ENCODE assay signal across 30 cellular contexts in the genomic region with DNA sequence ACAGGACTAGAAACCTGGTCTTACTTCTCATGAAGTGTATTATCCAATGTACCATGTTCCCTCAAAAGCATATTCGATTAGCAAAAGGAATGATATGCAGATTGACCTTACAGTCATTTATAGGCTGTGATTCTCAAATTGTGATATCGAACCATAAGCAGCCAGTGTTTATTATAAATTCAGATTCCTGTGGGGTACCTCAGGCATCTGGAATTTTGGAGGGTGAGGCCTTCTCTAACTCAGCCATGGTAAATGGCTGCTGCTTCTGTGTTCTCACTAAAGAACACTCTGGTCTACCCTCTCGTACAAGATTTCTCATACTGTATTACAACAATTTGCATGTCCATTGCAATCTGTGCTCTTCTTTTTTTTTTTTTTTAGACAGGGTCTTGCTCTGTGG.
"Had no signal": no experiment of that assay in that cellular context is flagged by ENCODE, and none has a peak within 500 bp of the region (broad histone marks: within the 10 kb centered on the region; RNA-seq: fewer than 3 reads in every experiment).

No MANE protein-coding gene starts in this region.

- H3K9me3 ChIP-seq: breast epithelium, gastrocnemius medialis, heart left ventricle had no signal

- H3K4me3 ChIP-seq: breast epithelium, cardiac muscle cell, coronary artery, dorsolateral prefrontal cortex, gastrocnemius medialis, heart left ventricle had no signal

- H3K27me3 ChIP-seq: breast epithelium, cardiac muscle cell, dorsolateral prefrontal cortex, foreskin keratinocyte, gastrocnemius medialis, heart left ventricle had no signal

- H3K36me3 ChIP-seq: breast epithelium had no signal

- DNase-seq: activated B cell treated with CpG ODN at 0.5 μM for 24 hours; activated CD4-positive, alpha-beta T cell treated with anti-CD3 and anti-CD28 coated beads for 48 hours; activated CD4-positive, alpha-beta T cell treated with anti-CD3 and anti-CD28 coated beads, Interleukin-2, amount 50 U/mL, for 1 hour; activated CD4-positive, alpha-beta T cell treated with anti-CD3 and anti-CD28 coated beads, Interleukin-2, amount 50 U/mL, for 48 hours; activated CD8-positive, alpha-beta memory T cell treated with anti-CD3 and anti-CD28 coated beads for 24 hours; activated CD8-positive, alpha-beta T cell treated with anti-CD3 and anti-CD28 coated beads for 36 hours; activated effector memory CD4-positive, alpha-beta T cell treated with Interleukin-2 at 50 U/mL for 16 hours; activated gamma-delta T cell treated with Interleukin-2 at 50 U/mL for 16 hours; activated naive CD4-positive, alpha-beta T cell treated with anti-CD3 and anti-CD28 coated beads, Interleukin-2, amount 50 U/mL, for 16 hours; activated naive CD4-positive, alpha-beta T cell treated with Interleukin-2 at 50 U/mL for 16 hours; activated T-cell treated with anti-CD3 and anti-CD28 coated beads, Interleukin-2, amount 50 U/mL, for 4 hours; amniotic stem cell; anterior cingulate cortex; central memory CD4-positive, alpha-beta T cell; cerebellar nuclear complex; dorsolateral prefrontal cortex; effector memory CD4-positive, alpha-beta T cell; endodermal cell; foreskin keratinocyte; gastrocnemius medialis; glutamatergic neuron; heart left ventricle; T1000; WERI-Rb-1 had no signal

- H3K4me1 ChIP-seq: breast epithelium, foreskin keratinocyte, gastrocnemius medialis had no signal

- H3K27ac ChIP-seq: breast epithelium, cardiac muscle cell, coronary artery, foreskin keratinocyte, gastrocnemius medialis, heart left ventricle, WERI-Rb-1 had no signal

- ATAC-seq: activated CD4-positive, CD25-positive, alpha-beta regulatory T cell treated with anti-CD3 and anti-CD28 coated beads, Interleukin-2, amount 50 U/mL, for 24 hours; activated CD8-positive, alpha-beta T cell treated with anti-CD3 and anti-CD28 coated beads for 36 hours; activated T-cell treated with anti-CD3 and anti-CD28 coated beads, Interleukin-2, amount 50 U/mL, for 4 hours; activated T-helper 17 cell treated with anti-CD3 and anti-CD28 coated beads, Interleukin-2, amount 50 U/mL, for 72 hours; esophagus mucosa; foreskin keratinocyte; gastrocnemius medialis; heart left ventricle had no signal
